1 cellular context compared by ENCODE assay signal in the genomic region with DNA sequence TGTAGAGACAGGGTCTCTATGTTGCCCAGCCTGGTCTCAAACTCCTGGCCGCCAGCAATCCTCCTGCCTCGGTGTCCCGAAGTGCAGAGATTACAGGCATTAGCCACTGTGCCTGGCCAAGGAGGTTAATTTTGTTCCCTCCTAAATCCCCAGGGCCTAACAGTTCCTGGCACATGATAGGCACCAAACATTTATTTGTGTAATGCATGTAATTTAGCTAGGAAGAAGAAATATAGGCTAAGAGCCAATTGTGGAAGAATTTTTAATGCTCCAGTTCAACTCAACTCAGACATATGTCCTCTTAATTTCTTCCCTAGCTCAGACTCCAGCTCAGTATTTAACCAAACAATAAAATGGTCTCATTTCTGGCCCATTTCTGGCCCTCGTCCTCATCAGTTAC.
TF ChIP-seq lines count a peak whose summit lies in the region.

No MANE protein-coding gene starts in this region.

TF ChIP-seq in HepG2, 621 proteins besides CTCF, POLR2A, EP300 and RAD21:
- TF ChIP-seq ZNF496 (CRISPR knock-in tag; IDR thresholded peaks at IDR 0.05; ENCODE audit: insufficient replicate concordance), result no peak
- no peak for TF ChIP-seq MBD4 (IDR thresholded peaks at IDR 0.05; ENCODE audit: borderline replicate concordance, low read length)
- no peak for TF ChIP-seq ZNF350 (CRISPR knock-in tag; IDR thresholded peaks at IDR 0.05; ENCODE audit: borderline replicate concordance, low read depth)
- no peak for TF ChIP-seq ZNF816 (CRISPR knock-in tag; IDR thresholded peaks at IDR 0.05; ENCODE audit: borderline replicate concordance)
- TF ChIP-seq ISX (CRISPR knock-in tag; conservative IDR thresholded peaks at IDR 0.05), result no peak
